29 cellular contexts compared by ENCODE assay signal in the genomic region with DNA sequence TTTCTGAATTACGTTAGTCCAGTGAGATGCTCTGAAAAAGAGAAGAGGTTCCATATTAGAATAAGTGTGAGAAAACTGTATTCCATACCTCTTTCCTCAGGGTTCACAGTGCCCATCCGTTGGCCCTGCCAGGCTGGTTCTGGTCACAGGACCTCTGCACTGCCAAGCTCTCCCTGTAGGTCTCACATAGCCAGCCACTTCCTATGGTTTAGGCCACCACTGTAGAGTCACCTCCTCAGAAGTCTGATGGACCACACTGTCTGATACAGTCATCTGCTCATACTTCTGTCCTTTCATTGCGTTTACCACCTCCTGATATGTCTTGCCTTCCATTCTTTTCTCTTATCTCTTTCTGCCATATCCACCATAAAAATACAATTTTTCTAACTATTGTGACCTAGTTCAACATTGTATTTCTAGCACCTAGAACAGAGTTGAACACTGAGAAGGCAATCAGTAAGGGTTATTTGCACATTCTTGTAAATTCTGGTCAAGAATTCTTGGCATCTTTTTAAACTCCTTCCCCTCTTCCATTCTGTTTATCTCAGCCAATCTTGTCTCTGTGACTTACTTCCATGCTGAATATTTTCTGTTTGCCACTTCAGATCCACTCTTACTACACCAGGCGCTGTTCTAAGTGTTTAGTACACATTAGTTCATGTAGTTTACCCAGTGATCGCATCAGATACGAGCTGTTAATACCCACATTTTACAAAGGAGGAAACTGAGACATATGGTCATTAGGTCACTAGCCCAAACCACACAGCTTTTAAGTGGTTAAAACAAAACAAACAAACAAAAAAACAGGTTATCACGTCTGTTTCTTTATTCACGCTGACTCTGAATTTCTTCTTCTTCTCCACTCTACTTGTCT.
DNase-seq lines count a peak whose midpoint lies in the region; ATAC-seq, FAIRE-seq and TF ChIP-seq lines count a peak whose summit lies in the region.
"Had no signal": no experiment of that assay in that cellular context is flagged by ENCODE, and none has a peak within 500 bp of the region (broad histone marks: within the 10 kb centered on the region; RNA-seq: fewer than 3 reads in every experiment).

No MANE protein-coding gene starts in this region.

- no peak for TF ChIP-seq POLR2A in sigmoid colon (IDR thresholded peaks at IDR 0.05)

- no peak overlapping the region for H3K4me3 Mint-ChIP-seq in activated T-helper 17 cell treated with anti-CD3 and anti-CD28 coated beads, Interleukin-2, amount 50 U/mL, for 72 hours
- no peak overlapping the region for H3K4me3 Mint-ChIP-seq in T-helper 17 cell
- H3K4me3 Mint-ChIP-seq: activated naive CD8-positive, alpha-beta T cell treated with anti-CD3 and anti-CD28 coated beads, Interleukin-2, amount 10 ng/mL, durations not matched to agents 7 days and 5 days; stimulated activated naive CD8-positive, alpha-beta T cell treated with anti-CD3 and anti-CD28 coated beads, Interleukin-15, amount 100 ng/mL, for 72 hours had no signal

- H3K9me3 Mint-ChIP-seq in activated T-helper 17 cell treated with anti-CD3 and anti-CD28 coated beads, Interleukin-2, amount 50 U/mL, for 72 hours = no peaks in the 10 kb centered on the region
- H3K9me3 Mint-ChIP-seq: stimulated activated naive CD8-positive, alpha-beta T cell treated with anti-CD3 and anti-CD28 coated beads, Interleukin-15, amount 100 ng/mL, for 72 hours had no signal

- H3K4me1 Mint-ChIP-seq in activated T-helper 17 cell treated with anti-CD3 and anti-CD28 coated beads, Interleukin-2, amount 50 U/mL, for 72 hours = no peaks in the 10 kb centered on the region
- H3K4me1 Mint-ChIP-seq in T-helper 17 cell = peaks cover 2% of the 10 kb centered on the region
- H3K4me1 Mint-ChIP-seq: stimulated activated naive CD8-positive, alpha-beta T cell treated with anti-CD3 and anti-CD28 coated beads, Interleukin-15, amount 100 ng/mL, for 72 hours had no signal

- H3K27me3 ChIP-seq in left lung (no peaks in the 10 kb centered on the region), sigmoid colon (no peaks in the 10 kb centered on the region)
- H3K27me3 ChIP-seq: thyroid gland had no signal

- peaks cover 0 to 6% of the 10 kb centered on the region in 2 donors for H3K36me3 ChIP-seq in left lung
- H3K36me3 ChIP-seq in sigmoid colon = peaks cover 0 to 63% (median 14%) of the 10 kb centered on the region in 4 donors
- H3K36me3 ChIP-seq: neutrophil, thyroid gland had no signal

- no peak overlapping the region for H3K4me3 ChIP-seq in left lung
- no peak overlapping the region for H3K4me3 ChIP-seq in sigmoid colon
- H3K4me3 ChIP-seq: HAP-1, thyroid gland had no signal

- no peak overlapping the region for H3K27ac Mint-ChIP-seq in activated T-helper 17 cell treated with anti-CD3 and anti-CD28 coated beads, Interleukin-2, amount 50 U/mL, for 72 hours
- H3K27ac Mint-ChIP-seq in T-helper 17 cell = no peak overlapping the region
- H3K27ac Mint-ChIP-seq: activated naive CD8-positive, alpha-beta T cell treated with anti-CD3 and anti-CD28 coated beads, Interleukin-2, amount 10 ng/mL, durations not matched to agents 7 days and 5 days; stimulated activated naive CD8-positive, alpha-beta T cell treated with anti-CD3 and anti-CD28 coated beads, Interleukin-15, amount 100 ng/mL, for 72 hours had no signal

- peaks cover 2% of the 10 kb centered on the region for H3K36me3 Mint-ChIP-seq in activated T-helper 17 cell treated with anti-CD3 and anti-CD28 coated beads, Interleukin-2, amount 50 U/mL, for 72 hours (ENCODE audit: low read depth)
- peaks cover under 1% of the 10 kb centered on the region for H3K36me3 Mint-ChIP-seq in T-helper 17 cell (ENCODE audit: low read depth)

- TF ChIP-seq CTCF in left lung (IDR thresholded peaks at IDR 0.05) (no peak), sigmoid colon (IDR thresholded peaks at IDR 0.05) (no peak)

- FAIRE-seq in urothelium cell line (lab: Jason Lieb, UNC) = no peak
- FAIRE-seq: GM19239 had no signal

- H3K4me1 ChIP-seq in left lung = peaks cover 0 to 41% of the 10 kb centered on the region in 2 donors
- peaks cover 0 to 91% (median 79%) of the 10 kb centered on the region in 4 donors for H3K4me1 ChIP-seq in sigmoid colon
- H3K4me1 ChIP-seq: HAP-1 had no signal

- H3K27me3 Mint-ChIP-seq in activated T-helper 17 cell treated with anti-CD3 and anti-CD28 coated beads, Interleukin-2, amount 50 U/mL, for 72 hours = peaks cover 22% of the 10 kb centered on the region
- peaks cover 26% of the 10 kb centered on the region for H3K27me3 Mint-ChIP-seq in T-helper 17 cell

- intact Hi-C loops in left lung (cut with DNase I) = no loop called here
- intact Hi-C loops in sigmoid colon (cut with DNase I) = loop anchor here (5.0 kb wide), 1 partner anchor 172 kb away; no protein-coding TSS in a partner anchor

- ATAC-seq in activated T-helper 17 cell treated with anti-CD3 and anti-CD28 coated beads, Interleukin-2, amount 50 U/mL, for 72 hours (replicated peaks) = peak; percentile 34
- ATAC-seq in left lung = peak; percentile 65
- no peak for ATAC-seq in GM18519 (IDR thresholded peaks at IDR 0.05; ENCODE audit: low FRiP score, unreplicated experiment)
- ATAC-seq in T-helper 17 cell = no peak
- no peak for ATAC-seq in HG02642 (IDR thresholded peaks at IDR 0.05; ENCODE audit: poor library complexity, unreplicated experiment)
- ATAC-seq: stimulated activated naive CD8-positive, alpha-beta T cell treated with anti-CD3 and anti-CD28 coated beads, Interleukin-15, amount 100 ng/mL, for 72 hours had no signal

- no peak for TF ChIP-seq EP300 in sigmoid colon (IDR thresholded peaks at IDR 0.05)

- 84 to 86% methylated on average over 8 of the region's 8 CpGs for WGBS in sigmoid colon, 2 donors

- no peaks in the 10 kb centered on the region for H3K9me3 ChIP-seq in left lung
- no peaks in the 10 kb centered on the region for H3K9me3 ChIP-seq in sigmoid colon
- no peaks in the 10 kb centered on the region for H3K9me3 ChIP-seq in T-helper 17 cell (ENCODE audit: control insufficient read depth, low read length, poor library complexity, severe bottlenecking)
- H3K9me3 ChIP-seq: HAP-1, neutrophil, SK-N-SH, thyroid gland had no signal

- H3K27ac ChIP-seq in left lung (no peak overlapping the region), sigmoid colon (peak overlapping the region; percentile 22 to 99 (median 80))
- H3K27ac ChIP-seq: neutrophil had no signal

- peak; percentile 27 for DNase-seq in DMS53 treated with DMSO at 0.1 percent for 48 hours (lab: John Stamatoyannopoulos, UW; ENCODE audit: unreplicated experiment)
- no peak for DNase-seq in left lung
- no peak for DNase-seq in sigmoid colon
- DNase-seq in urothelium cell line (ENCODE audit: low spot score) = no peak
- no peak for DNase-seq in T-helper 17 cell
- DNase-seq: ACHN; activated CD4-positive, alpha-beta T cell treated with anti-CD3 and anti-CD28 coated beads for 4 hours; activated CD8-positive, alpha-beta memory T cell treated with anti-CD3 and anti-CD28 coated beads for 24 hours; activated gamma-delta T cell; activated naive CD8-positive, alpha-beta T cell treated with anti-CD3 and anti-CD28 coated beads, Interleukin-2, amount 10 ng/mL, durations not matched to agents 7 days and 5 days; C1 segment of cervical spinal cord; cerebellar nuclear complex; COR-L47; DMS79 treated with DMSO at 0.1 percent for 48 hours; head of caudate nucleus; KG1; MM.1S; NCI-H146; NCI-H2171; NCI-H524; SK-N-SH; stimulated activated naive CD8-positive, alpha-beta T cell treated with anti-CD3 and anti-CD28 coated beads, Interleukin-15, amount 100 ng/mL, for 72 hours; thyroid gland had no signal

Comparison
In these comparisons a context has a peak if more than half of its experiments do, and no peak if none do; other contexts are left out.
1. ATAC-seq: peak in activated T-helper 17 cell treated with anti-CD3 and anti-CD28 coated beads, Interleukin-2, amount 50 U/mL, for 72 hours (single experiment) and left lung (single experiment); none in GM18519 (single experiment), T-helper 17 cell (single experiment) and HG02642 (single experiment).
2. H3K27ac ChIP-seq: peak in sigmoid colon (4 of 4); none in left lung (0 of 2).